ENCODE assay signal across 8 cellular contexts in the genomic region with DNA sequence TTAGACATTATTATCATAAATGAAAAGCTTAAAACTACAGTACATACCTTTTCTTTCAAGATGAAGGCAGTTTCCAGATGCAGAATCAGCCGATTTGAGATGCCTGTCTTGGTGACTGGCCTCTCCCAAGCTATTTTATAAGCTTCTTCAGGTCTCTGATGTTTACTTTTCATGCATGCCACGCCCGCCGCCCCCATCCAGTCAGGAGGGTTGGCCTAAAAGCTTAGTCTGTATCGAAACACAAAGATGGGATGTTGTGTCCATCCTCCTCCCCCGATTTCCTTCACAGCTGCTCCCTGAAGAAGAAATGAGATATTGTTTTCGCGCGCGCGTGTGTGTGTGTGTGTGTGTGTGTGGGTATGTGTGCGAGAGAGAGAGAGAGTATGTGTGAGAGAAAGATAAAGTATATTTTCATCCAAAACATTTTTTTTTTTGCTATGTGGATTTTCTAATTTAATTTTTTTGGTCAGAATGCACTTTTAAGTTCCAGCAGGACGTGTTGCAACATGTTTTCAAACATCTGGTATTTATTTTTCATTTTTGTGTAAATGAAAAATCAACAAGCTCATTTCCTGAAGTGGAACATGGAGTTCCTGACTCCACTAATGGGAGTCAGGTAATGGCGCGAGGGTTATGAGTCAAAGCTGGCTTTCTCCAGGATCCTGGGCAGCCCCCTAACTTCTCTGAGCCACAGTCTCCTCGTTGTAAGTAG. TPM values are rescaled to one million over a fixed set of nuclear protein-coding genes. Genes with fewer than 3 reads are reported as not detected.
DNase-seq lines count a peak whose midpoint lies in the region; ATAC-seq and TF ChIP-seq lines count a peak whose summit lies in the region.

TSS of gene APOD (minus strand) at position 110 of the 712 bp plus-strand sequence. CDS start 4,479 bp downstream, outside the sequence.

- no peaks in the 10 kb centered on the region for H3K9me3 Mint-ChIP-seq in MCF 10A (ENCODE audit: unreplicated experiment)

- no peak within 1 kb of the TSS for H3K4me3 ChIP-seq in thymus (ENCODE audit: low read length)

- H3K36me3 Mint-ChIP-seq in MCF 10A (ENCODE audit: insufficient read depth, unreplicated experiment) = peaks cover 5% of the 10 kb centered on the region

- no peaks in the 10 kb centered on the region for H3K9me3 ChIP-seq in thymus (ENCODE audit: control insufficient read depth)

- intact Hi-C loops in MCF 10A (cut with micrococcal nuclease) (no loop called here), left colon (cut with DNase I, micrococcal nuclease) (no loop called here)

- no peaks in the 10 kb centered on the region for H3K4me1 ChIP-seq in thymus (ENCODE audit: control insufficient read depth, insufficient read depth, low read length)

- no peaks in the 10 kb centered on the region for H3K27me3 Mint-ChIP-seq in MCF 10A (ENCODE audit: insufficient read depth, unreplicated experiment)

- no peaks in the 10 kb centered on the region for H3K27me3 ChIP-seq in thymus (ENCODE audit: control insufficient read depth, insufficient read depth)

- DNase-seq in DMS153 (lab: John Stamatoyannopoulos, UW) (peak; percentile 20), DMS153 treated with DMSO at 0.1 percent for 48 hours (lab: John Stamatoyannopoulos, UW; ENCODE audit: unreplicated experiment) (no peak), MCF 10A (ENCODE audit: unreplicated experiment) (peak; percentile 39), left colon (peak; percentile 64 to 70)
- DNase-seq in activated CD4-positive, CD25-positive, alpha-beta regulatory T cell (lab: John Stamatoyannopoulos, UW) = no peak

- CTCF ChIA-PET in MCF 10A (lab: Yijun Ruan, JAX) = interaction anchor here (0.6 to 1.3 kb wide), 3 partner anchors 9 to 913 kb away, joined by 3 to 4 read pairs (median 3); no protein-coding TSS in a partner anchor

- H3K36me3 ChIP-seq in thymus (ENCODE audit: control insufficient read depth, insufficient read depth) = no peaks in the 10 kb centered on the region

- H3K4me3 Mint-ChIP-seq in MCF 10A (ENCODE audit: unreplicated experiment) = peak within 1 kb of the TSS; percentile 12

- ATAC-seq in left colon (peak; percentile 87), GM21367 (IDR thresholded peaks at IDR 0.05; ENCODE audit: unreplicated experiment) (no peak), HG03175 (IDR thresholded peaks at IDR 0.05; ENCODE audit: unreplicated experiment) (no peak)

- H3K27ac ChIP-seq in thymus (ENCODE audit: low read depth) = peak within 1 kb of the TSS; percentile 64

- H3K27ac Mint-ChIP-seq in MCF 10A (ENCODE audit: low read depth, unreplicated experiment) = peak within 1 kb of the TSS; percentile 47

- no TSS peak for BruUV-seq in MCF 10A (replicated peaks; lab: Mats Ljungman, UMichigan)

- no peak for TF ChIP-seq CTCF in MCF 10A (IDR thresholded peaks at IDR 0.05; ENCODE audit: unreplicated experiment)

- H3K4me1 Mint-ChIP-seq in MCF 10A (ENCODE audit: insufficient read depth, unreplicated experiment) = peaks cover 11% of the 10 kb centered on the region

- POLR2A ChIA-PET in MCF 10A (lab: Yijun Ruan, JAX) = interaction anchor here (0.6 to 1.0 kb wide), 5 partner anchors 9 to 912 kb away, joined by 3 to 4 read pairs (median 3); partner anchors contain the start of gene LSG1

- WGBS in thymus = 75% methylated on average over 16 of the region's 16 CpGs

RNA-seq across cellular contexts. Expression of gene APOD, which starts in this region (rescaled TPM):
- 0.83 and 1.9 TPM in 2 replicates for total RNA-seq in MCF 10A (2022)
- 10 to 100 TPM; 20.5 to 27.4 TPM for total RNA-seq in left colon
- 200 TPM for polyA plus RNA-seq in thymus

Comparison
In these comparisons a context has a peak if more than half of its experiments do, and no peak if none do; other contexts are left out.
1. DNase-seq: peak in DMS153 (single experiment), MCF 10A (single experiment) and left colon (2 of 2); none in DMS153 treated with DMSO at 0.1 percent for 48 hours (single experiment) and activated CD4-positive, CD25-positive, alpha-beta regulatory T cell (0 of 4).